ENCODE assay signal across 20 cellular contexts in genomic region chr7:26052721-26053120, GRCh38.
DNase-seq lines count a peak whose midpoint lies in the region; ATAC-seq and TF ChIP-seq lines count a peak whose summit lies in the region.
"Had no signal": no experiment of that assay in that cellular context is flagged by ENCODE, and none has a peak within 500 bp of the region (broad histone marks: within the 10 kb centered on the region; RNA-seq: fewer than 3 reads in every experiment).

No MANE protein-coding gene starts in this region.

- peak; percentile 82 for ATAC-seq in esophagus mucosa
- no peak for ATAC-seq in activated T-cell treated with anti-CD3 and anti-CD28 coated beads, Interleukin-2, amount 50 U/mL, for 72 hours (replicated peaks in 1 of 2)
- ATAC-seq: GM12878 had no signal

- H3K9ac ChIP-seq in GM23248, result no peak overlapping the region
- H3K9ac ChIP-seq: BLaER1 treated with 17β-estradiol and CSF1 and Interleukin-3, amounts not matched to agents 10 nM and 100 nM had no signal

- H3K27ac Mint-ChIP-seq in activated T-cell treated with anti-CD3 and anti-CD28 coated beads, Interleukin-2, amount 50 U/mL, for 72 hours, result no peak overlapping the region
- H3K27ac Mint-ChIP-seq: activated CD4-positive, alpha-beta T cell treated with anti-CD3 and anti-CD28 coated beads, Interleukin-2, amount 10 ng/mL, durations not matched to agents 24 days and 14 days; activated naive CD8-positive, alpha-beta T cell treated with anti-CD3 and anti-CD28 coated beads, Interleukin-2, amount 10 ng/mL, durations not matched to agents 7 days and 5 days; naive B cell had no signal

- H4K20me1 ChIP-seq in GM23248 (ENCODE audit: insufficient read depth), result no peaks in the 10 kb centered on the region
- H4K20me1 ChIP-seq: BLaER1 treated with 17β-estradiol and CSF1 and Interleukin-3, amounts not matched to agents 10 nM and 100 nM had no signal

- H3K9me3 Mint-ChIP-seq in activated T-cell treated with anti-CD3 and anti-CD28 coated beads, Interleukin-2, amount 50 U/mL, for 72 hours, result no peaks in the 10 kb centered on the region
- H3K9me3 Mint-ChIP-seq: activated CD4-positive, alpha-beta T cell treated with anti-CD3 and anti-CD28 coated beads, Interleukin-2, amount 10 ng/mL, durations not matched to agents 24 days and 14 days had no signal

- no peaks in the 10 kb centered on the region for H3K9me3 ChIP-seq in GM23248 (ENCODE audit: low read depth)
- H3K9me3 ChIP-seq: uterus had no signal

- no peak overlapping the region for H3K4me2 ChIP-seq in GM23248 (ENCODE audit: unreplicated experiment)

- H3K4me1 Mint-ChIP-seq in activated T-cell treated with anti-CD3 and anti-CD28 coated beads, Interleukin-2, amount 50 U/mL, for 72 hours (ENCODE audit: low read depth), result no peaks in the 10 kb centered on the region
- H3K4me1 Mint-ChIP-seq: activated CD4-positive, alpha-beta T cell treated with anti-CD3 and anti-CD28 coated beads, Interleukin-2, amount 10 ng/mL, durations not matched to agents 24 days and 14 days; activated naive CD8-positive, alpha-beta T cell treated with anti-CD3 and anti-CD28 coated beads, Interleukin-2, amount 10 ng/mL, durations not matched to agents 7 days and 5 days; naive B cell had no signal

- no peak overlapping the region for H3K4me3 ChIP-seq in GM23248
- H3K4me3 ChIP-seq: BLaER1 treated with 17β-estradiol and CSF1 and Interleukin-3, amounts not matched to agents 10 nM and 100 nM; GM12878; right atrium auricular region; uterus had no signal

- no peaks in the 10 kb centered on the region for H3K36me3 ChIP-seq in GM23248 (ENCODE audit: low read depth)
- H3K36me3 ChIP-seq: BLaER1 treated with 17β-estradiol and CSF1 and Interleukin-3, amounts not matched to agents 10 nM and 100 nM; right atrium auricular region; uterus had no signal

- H3K27me3 Mint-ChIP-seq in activated T-cell treated with anti-CD3 and anti-CD28 coated beads, Interleukin-2, amount 50 U/mL, for 72 hours (ENCODE audit: low read depth), result peaks cover 50% of the 10 kb centered on the region

- H3K27me3 ChIP-seq in GM23248 (replicated peaks; ENCODE audit: insufficient read depth), result peaks cover 11% of the 10 kb centered on the region; the same call in 1 of the 2 replicates
- H3K27me3 ChIP-seq: BLaER1 treated with 17β-estradiol and CSF1 and Interleukin-3, amounts not matched to agents 10 nM and 100 nM; right atrium auricular region; uterus had no signal

- no peak overlapping the region for H2AFZ ChIP-seq in GM23248

- H3F3A ChIP-seq in GM23248 (ENCODE audit: insufficient read depth), result no peaks in the 10 kb centered on the region

- H3K9me2 ChIP-seq in GM23248 (ENCODE audit: insufficient read depth), result no peaks in the 10 kb centered on the region

- H3K27ac ChIP-seq in GM23248, result no peak overlapping the region
- no peak overlapping the region for H3K27ac ChIP-seq in RWPE1
- no peak overlapping the region for H3K27ac ChIP-seq in substantia nigra (ENCODE audit: low read depth, low read length, poor library complexity, severe bottlenecking)
- H3K27ac ChIP-seq: right atrium auricular region, uterus had no signal

- no peak for TF ChIP-seq CTCF in RWPE1 (conservative IDR thresholded peaks at IDR 0.05; ENCODE audit: low read depth)

- no peak overlapping the region for H3K4me3 Mint-ChIP-seq in activated T-cell treated with anti-CD3 and anti-CD28 coated beads, Interleukin-2, amount 50 U/mL, for 72 hours
- H3K4me3 Mint-ChIP-seq: activated CD4-positive, alpha-beta T cell treated with anti-CD3 and anti-CD28 coated beads, Interleukin-2, amount 10 ng/mL, durations not matched to agents 24 days and 14 days; activated naive CD8-positive, alpha-beta T cell treated with anti-CD3 and anti-CD28 coated beads, Interleukin-2, amount 10 ng/mL, durations not matched to agents 7 days and 5 days; naive B cell had no signal

- no peaks in the 10 kb centered on the region for H3K79me2 ChIP-seq in GM23248 (ENCODE audit: insufficient read depth)

- H3K36me3 Mint-ChIP-seq in activated T-cell treated with anti-CD3 and anti-CD28 coated beads, Interleukin-2, amount 50 U/mL, for 72 hours (ENCODE audit: insufficient read depth in 2 of 2), result no peaks in the 10 kb centered on the region
- H3K36me3 Mint-ChIP-seq: activated naive CD8-positive, alpha-beta T cell treated with anti-CD3 and anti-CD28 coated beads, Interleukin-2, amount 10 ng/mL, durations not matched to agents 7 days and 5 days had no signal

- in situ Hi-C loops in GM23248 (cut with MboI), result no loop called here

- POLR2A ChIA-PET in RWPE1 (lab: Yijun Ruan, JAX; ENCODE audit: low non-redundant PET), result no interaction called here

- DNase-seq in A172 (ENCODE audit: low spot score) (peak; percentile 75), GM23248 (peak; percentile 24), RWPE1 (ENCODE audit: low spot score) (peak; percentile 57), NCI-H446 treated with DMSO at 0.1 percent for 48 hours (lab: John Stamatoyannopoulos, UW) (no peak), H4 (ENCODE audit: low spot score) (no peak), substantia nigra (lab: John Stamatoyannopoulos, UW) (no peak)
- no peak for DNase-seq in activated T-cell treated with anti-CD3 and anti-CD28 coated beads, Interleukin-2, amount 50 U/mL, for 72 hours
- DNase-seq: activated CD4-positive, alpha-beta T cell treated with anti-CD3 and anti-CD28 coated beads, Interleukin-2, amount 10 ng/mL, durations not matched to agents 24 days and 14 days; activated naive CD8-positive, alpha-beta T cell treated with anti-CD3 and anti-CD28 coated beads, Interleukin-2, amount 10 ng/mL, durations not matched to agents 7 days and 5 days; Karpas-422; naive B cell; NCI-H1417; NCI-H2107; NCI-H524; SW 1271; uterus had no signal

- no peaks in the 10 kb centered on the region for H3K4me1 ChIP-seq in GM23248 (ENCODE audit: insufficient read depth)
- H3K4me1 ChIP-seq: right atrium auricular region, uterus had no signal

- CTCF ChIA-PET in RWPE1 (lab: Yijun Ruan, JAX), result no interaction called here

Comparison
In these comparisons a context has a peak if more than half of its experiments do, and no peak if none do; other contexts are left out.
1. DNase-seq: peak in A172 (single experiment), GM23248 (single experiment) and RWPE1 (single experiment); none in NCI-H446 treated with DMSO at 0.1 percent for 48 hours (single experiment), H4 (single experiment), activated T-cell treated with anti-CD3 and anti-CD28 coated beads, Interleukin-2, amount 50 U/mL, for 72 hours (0 of 2) and substantia nigra (0 of 49).